In genomic region chr10:107692072-107692471, GRCh38 we compare ENCODE assay signal across 16 cellular contexts.
DNase-seq lines count a peak whose midpoint lies in the region; ATAC-seq lines count a peak whose summit lies in the region.
"Had no signal": no experiment of that assay in that cellular context is flagged by ENCODE, and none has a peak within 500 bp of the region (broad histone marks: within the 10 kb centered on the region; RNA-seq: fewer than 3 reads in every experiment).

No MANE protein-coding gene starts in this region.

- DNase-seq in AML-193 (lab: John Stamatoyannopoulos, UW) (peak; percentile 13 to 27), OCI-M1 (lab: John Stamatoyannopoulos, UW) (peak; percentile 49), iPS-NIHi7 (ENCODE audit: extremely low spot score) (no peak)
- DNase-seq in activated naive CD4-positive, alpha-beta T cell treated with anti-CD3 and anti-CD28 coated beads, Interleukin-2, amount 50 U/mL, for 72 hours (ENCODE audit: low spot score in 2 of 2), result no peak
- DNase-seq: C1 segment of cervical spinal cord, COR-L47, DMS79, NCI-H1436, NCI-H2081, NCI-H524, Right ventricle myocardium superior had no signal

- peak; percentile 74 for ATAC-seq in GM19351 (IDR thresholded peaks at IDR 0.05; ENCODE audit: unreplicated experiment)
- peak; percentile 66 for ATAC-seq in HG03378 (IDR thresholded peaks at IDR 0.05; ENCODE audit: unreplicated experiment)
- no peak for ATAC-seq in activated naive CD4-positive, alpha-beta T cell treated with anti-CD3 and anti-CD28 coated beads, Interleukin-2, amount 50 U/mL, for 72 hours
- no peak for ATAC-seq in GM21737 (IDR thresholded peaks at IDR 0.05; ENCODE audit: unreplicated experiment)
- no peak for ATAC-seq in HG02938 (IDR thresholded peaks at IDR 0.05; ENCODE audit: unreplicated experiment)
- ATAC-seq: Panc1 had no signal

- no peaks in the 10 kb centered on the region for H3K36me3 Mint-ChIP-seq in activated naive CD4-positive, alpha-beta T cell treated with anti-CD3 and anti-CD28 coated beads, Interleukin-2, amount 50 U/mL, for 72 hours

- no peak overlapping the region for H3K27ac Mint-ChIP-seq in activated naive CD4-positive, alpha-beta T cell treated with anti-CD3 and anti-CD28 coated beads, Interleukin-2, amount 50 U/mL, for 72 hours

- H3K9me3 Mint-ChIP-seq in activated naive CD4-positive, alpha-beta T cell treated with anti-CD3 and anti-CD28 coated beads, Interleukin-2, amount 50 U/mL, for 72 hours, result peaks cover 4 to 24% of the 10 kb centered on the region in 2 donors

Comparison
In these comparisons a context has a peak if more than half of its experiments do, and no peak if none do; other contexts are left out.
1. DNase-seq: peak in AML-193 (2 of 2) and OCI-M1 (single experiment); none in activated naive CD4-positive, alpha-beta T cell treated with anti-CD3 and anti-CD28 coated beads, Interleukin-2, amount 50 U/mL, for 72 hours (0 of 2) and iPS-NIHi7 (single experiment).
2. ATAC-seq: peak in GM19351 (single experiment) and HG03378 (single experiment); none in activated naive CD4-positive, alpha-beta T cell treated with anti-CD3 and anti-CD28 coated beads, Interleukin-2, amount 50 U/mL, for 72 hours (0 of 2), GM21737 (single experiment) and HG02938 (single experiment).